In genomic region chr9:104971521-104971920, GRCh38 we compare ENCODE assay signal across 1 cellular context.
A peak's percentile ranks its signal among the peaks of the same experiment; 100 is the strongest.
TF ChIP-seq lines count a peak whose summit lies in the region.

No MANE protein-coding gene starts in this region.

TF ChIP-seq in H1, 55 proteins besides CTCF, POLR2A, EP300 and RAD21:
- no peak for TF ChIP-seq SAP30 (IDR thresholded peaks at IDR 0.05; ENCODE audit: insufficient read depth, insufficient replicate concordance, low read length)
- peak; percentile 26; the same call in 1 of the 2 replicates for TF ChIP-seq TEAD4 (IDR thresholded peaks at IDR 0.05; ENCODE audit: low read depth, low read length)
TF ChIP-seq in H1: peak in this region for 1.
